Comparison of ENCODE assay signal across 8 cellular contexts in genomic region chr10:114043532-114044250, GRCh38. TPM values are rescaled to one million over a fixed set of nuclear protein-coding genes. Genes with fewer than 3 reads are reported as not detected.
DNase-seq lines count a peak whose midpoint lies in the region; ATAC-seq, FAIRE-seq and TF ChIP-seq lines count a peak whose summit lies in the region.

Gene ADRB1 (plus strand): TSS chr10:114043866. CDS start chr10:114044133, 267 bp downstream.

- H4K20me1 ChIP-seq in K562 (replicated peaks; ENCODE audit: control insufficient read depth, insufficient read depth, low read length): no peaks in the 10 kb centered on the region

- POLR2A ChIA-PET in K562 (lab: Yijun Ruan, JAX): no interaction called here

- H3K4me2 ChIP-seq in K562 (ENCODE audit: insufficient read depth, low read length): 0 out of 2 replicates have a peak within 1 kb of the TSS, but pooled peaks have one; percentile 6

- WGBS in K562 (ENCODE audit: insufficient coverage, low coverage, missing lambda C conversion rate): no CpG with 5 or more reads among the region's 91 CpGs

- intact Hi-C loops in K562 (cut with micrococcal nuclease): no loop called here

- H3K9me3 ChIP-seq in HUES48 (ENCODE audit: control insufficient read depth, insufficient read depth, low read length) (0 out of 2 replicates have a peak, but pooled peaks cover 4% of the 10 kb centered on the region), K562 (replicated peaks; ENCODE audit: control insufficient read depth, insufficient read depth, low read depth, low read length) (no peaks in the 10 kb centered on the region), iPS-15b (ENCODE audit: control insufficient read depth, insufficient read depth, low read length) (no peaks in the 10 kb centered on the region)

- no peak within 1 kb of the TSS for H2AFZ ChIP-seq in K562 (ENCODE audit: low read depth, low read length)

- TF ChIP-seq POLR2A in K562 (conservative IDR thresholded peaks at IDR 0.05): no peak

- no peak for TF ChIP-seq CTCF in K562 (IDR thresholded peaks at IDR 0.05 in 2 of 3, conservative IDR thresholded peaks at IDR 0.05 in 1 of 3; ENCODE audit: insufficient read depth in 2 of 3, low read depth in 1 of 3, low read length in 3 of 3)

- H3K27me3 ChIP-seq in HUES48 (ENCODE audit: control insufficient read depth, insufficient read depth, low read length): peaks cover 87% of the 10 kb centered on the region
- peaks cover 6 to 8% of the 10 kb centered on the region in 2 experiments; a peak in 3 of 5 replicates for H3K27me3 ChIP-seq in K562 (ENCODE audit: control insufficient read depth in 2 of 2, insufficient read depth in 2 of 2, low read length in 2 of 2)
- peaks cover 70% of the 10 kb centered on the region for H3K27me3 ChIP-seq in iPS-15b (ENCODE audit: control insufficient read depth, insufficient read depth, low read length)

- H3K9me1 ChIP-seq in K562 (ENCODE audit: control insufficient read depth, insufficient read depth, low read length): no peaks in the 10 kb centered on the region

- peak; percentile 93 for DNase-seq in Ammon's horn (ENCODE audit: low spot score)
- peak; percentile 92 for DNase-seq in SIG-M5 treated with dmso at 0.1 percent for 504 hours (lab: John Stamatoyannopoulos, UW; ENCODE audit: unreplicated experiment)
- DNase-seq in K562 (ENCODE audit: extremely low read depth in 1 of 4, low spot score in 3 of 4): peak; percentile 15 to 32 (median 24)
- DNase-seq in retina: peak; percentile 42

- no peak within 1 kb of the TSS for H3K27ac ChIP-seq in HUES48 (ENCODE audit: low read depth, low read length)
- no peak within 1 kb of the TSS for H3K27ac ChIP-seq in K562 (ENCODE audit: extremely low read depth, low read depth, low read length)

- H3K4me1 ChIP-seq in HUES48 (ENCODE audit: control insufficient read depth, insufficient read depth, low read length) (0 out of 2 replicates have a peak, but pooled peaks cover 3% of the 10 kb centered on the region), K562 (replicated peaks in 1 of 2; ENCODE audit: control insufficient read depth in 2 of 2, insufficient read depth in 2 of 2, low read length in 2 of 2) (peaks cover 0 to 4% of the 10 kb centered on the region in 2 experiments; a peak in 1 of 5 replicates), iPS-15b (ENCODE audit: control insufficient read depth, insufficient read depth, low read length) (peaks cover 2% of the 10 kb centered on the region)

- H3K4me3 ChIP-seq in HUES48 (ENCODE audit: low read depth, low read length) (peak within 1 kb of the TSS; percentile 70), K562 (peak within 1 kb of the TSS; percentile 13; the same call in 1 of the 2 replicates), iPS-15b (ENCODE audit: low read depth, low read length) (peak within 1 kb of the TSS; percentile 72)

- peak; percentile 57 for ATAC-seq in GM19035 (IDR thresholded peaks at IDR 0.05; ENCODE audit: unreplicated experiment)
- ATAC-seq in K562: peak; percentile 60
- no peak for ATAC-seq in HG02938 (IDR thresholded peaks at IDR 0.05; ENCODE audit: unreplicated experiment)

- no peak for TF ChIP-seq EP300 in K562 (IDR thresholded peaks at IDR 0.05; ENCODE audit: low read length)

- TF ChIP-seq RAD21 in K562 (CRISPR knock-in tag; conservative IDR thresholded peaks at IDR 0.05 in 1 of 2, IDR thresholded peaks at IDR 0.05 in 1 of 2): no peak

- in situ Hi-C loops in K562 (cut with MboI): no loop called here

- no peak within 1 kb of the TSS for H3K9ac ChIP-seq in HUES48 (ENCODE audit: low read depth, low read length)
- peak within 1 kb of the TSS in 1 of 2 experiments; percentile 26; a peak in 1 of 4 replicates for H3K9ac ChIP-seq in K562 (ENCODE audit: insufficient read depth in 1 of 2, low read depth in 2 of 2, low read length in 2 of 2)
- no peak within 1 kb of the TSS for H3K9ac ChIP-seq in iPS-15b (ENCODE audit: low read depth, low read length)

- CTCF ChIA-PET in K562 (lab: Yijun Ruan, JAX; ENCODE audit: low intra/inter-chr PET ratio): no interaction called here

- no TSS peak for BruUV-seq in K562 (replicated peaks; lab: Mats Ljungman, UMichigan)

- H3K36me3 ChIP-seq in HUES48 (ENCODE audit: control insufficient read depth, insufficient read depth, low read length) (no peaks in the 10 kb centered on the region), K562 (ENCODE audit: control insufficient read depth, insufficient read depth, low read length) (no peaks in the 10 kb centered on the region), iPS-15b (ENCODE audit: control insufficient read depth, insufficient read depth, low read length) (no peaks in the 10 kb centered on the region)

- FAIRE-seq in K562 (lab: Jason Lieb, UNC): no peak

- H3K79me2 ChIP-seq in K562 (ENCODE audit: control insufficient read depth, insufficient read depth, low read length): no peaks in the 10 kb centered on the region

TF ChIP-seq in K562, 482 proteins besides CTCF, POLR2A, EP300 and RAD21:
- TF ChIP-seq, protein P1, sequence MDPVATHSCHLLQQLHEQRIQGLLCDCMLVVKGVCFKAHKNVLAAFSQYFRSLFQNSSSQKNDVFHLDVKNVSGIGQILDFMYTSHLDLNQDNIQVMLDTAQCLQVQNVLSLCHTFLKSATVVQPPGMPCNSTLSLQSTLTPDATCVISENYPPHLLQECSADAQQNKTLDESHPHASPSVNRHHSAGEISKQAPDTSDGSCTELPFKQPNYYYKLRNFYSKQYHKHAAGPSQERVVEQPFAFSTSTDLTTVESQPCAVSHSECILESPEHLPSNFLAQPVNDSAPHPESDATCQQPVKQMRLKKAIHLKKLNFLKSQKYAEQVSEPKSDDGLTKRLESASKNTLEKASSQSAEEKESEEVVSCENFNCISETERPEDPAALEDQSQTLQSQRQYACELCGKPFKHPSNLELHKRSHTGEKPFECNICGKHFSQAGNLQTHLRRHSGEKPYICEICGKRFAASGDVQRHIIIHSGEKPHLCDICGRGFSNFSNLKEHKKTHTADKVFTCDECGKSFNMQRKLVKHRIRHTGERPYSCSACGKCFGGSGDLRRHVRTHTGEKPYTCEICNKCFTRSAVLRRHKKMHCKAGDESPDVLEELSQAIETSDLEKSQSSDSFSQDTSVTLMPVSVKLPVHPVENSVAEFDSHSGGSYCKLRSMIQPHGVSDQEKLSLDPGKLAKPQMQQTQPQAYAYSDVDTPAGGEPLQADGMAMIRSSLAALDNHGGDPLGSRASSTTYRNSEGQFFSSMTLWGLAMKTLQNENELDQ (CRISPR knock-in tag; IDR thresholded peaks at IDR 0.05; ENCODE audit: borderline replicate concordance): no peak
- TF ChIP-seq VEZF1 (CRISPR knock-in tag; IDR thresholded peaks at IDR 0.05): peak; percentile 55
- TF ChIP-seq ZNF239 (CRISPR knock-in tag; IDR thresholded peaks at IDR 0.05): no peak
- no peak for TF ChIP-seq ZNF23 (CRISPR knock-in tag; IDR thresholded peaks at IDR 0.05)
- TF ChIP-seq LCOR (CRISPR knock-in tag; IDR thresholded peaks at IDR 0.05): no peak
- TF ChIP-seq ZNF740 (CRISPR knock-in tag; IDR thresholded peaks at IDR 0.05): peak; percentile 55; the same call in 1 of the 2 replicates
- TF ChIP-seq ZNF740 (tag; IDR thresholded peaks at IDR 0.05): no peak
TF ChIP-seq in K562: peak in this region for 2.

RNA-seq across cellular contexts. Expression of gene ADRB1, which starts in this region (rescaled TPM):
- not detected in 2 replicates for total RNA-seq in K562 (2011; cell fraction: chromatin; rRNA removed; ENCODE audit: low replicate concordance)
- not detected in 2 replicates for total RNA-seq in K562 (2011; cell fraction: nucleolus; rRNA removed)
- not detected in 2 replicates for total RNA-seq in K562 (2011; cell fraction: nucleoplasm; rRNA removed)
- 0.09 and 0.12 TPM in 2 replicates for total RNA-seq in K562 (2014; rRNA removed)
- 0.06 TPM in 1 of 2 replicates, not detected in the other for total RNA-seq in K562 (2014; rRNA removed; fragmentation: Illumina TruSeq; extraction: Trizol)
- total RNA-seq in K562 (2015; rRNA removed; fragmentation: Illumina TruSeq; extraction: Trizol): not detected in 2 replicates
- total RNA-seq in K562 (2021): 0.07 and 0.11 TPM in 2 replicates
- 0.07 TPM in 1 of 2 replicates, not detected in the other for polyA plus RNA-seq in K562 (2011; rRNA removed)
- polyA plus RNA-seq in K562 (2011; cell fraction: cytosol; rRNA removed): 0.01 TPM in 1 of 2 replicates, not detected in the other
- 0.15 TPM in 1 of 2 replicates, not detected in the other for polyA plus RNA-seq in K562 (2011; cell fraction: nucleus; rRNA removed)
- polyA plus RNA-seq in K562 (2012): 0.10 TPM in 1 of 2 replicates, not detected in the other
- not detected in 2 replicates for polyA plus RNA-seq in K562 (2014; fragmentation: Illumina TruSeq; extraction: Trizol)
- under 1 TPM in 1 of 2 experiments, not detected in 1; 0.07 TPM for polyA plus RNA-seq in K562 (2014; fragmentation: Nextera tagmentation; extraction: Ambion mirVana)
- polyA plus RNA-seq in K562 (2014; rRNA removed): not detected in 2 replicates
- 0.09 TPM in 1 of 2 replicates, not detected in the other for polyA minus RNA-seq in K562 (2011; rRNA and poly(A)+ RNA removed)
- not detected in 2 replicates for polyA minus RNA-seq in K562 (2011; cell fraction: cytosol; rRNA and poly(A)+ RNA removed)
- polyA minus RNA-seq in K562 (2011; cell fraction: nucleus; rRNA and poly(A)+ RNA removed): 0.33 TPM in 1 of 2 replicates, not detected in the other

Comparison
In these comparisons a context has a peak if more than half of its experiments do, and no peak if none do; other contexts are left out.
1. Peak in DNase-seq, ATAC-seq, H3K4me3 ChIP-seq and H3K4me2 ChIP-seq in K562; RNA of the gene not detected or under 1 TPM.
2. DNase-seq: peak in every context shown above with its lines; median percentile 93 in Ammon's horn; 92 in SIG-M5 treated with dmso at 0.1 percent for 504 hours; 42 in retina; 24 in K562.
3. H3K4me3 ChIP-seq: peak in every context shown above with its lines; median percentile 72 in iPS-15b; 70 in HUES48; 13 in K562.